ENCODE assay signal across 11 cellular contexts in genomic region chr20:59010321-59010994, GRCh38. TPM values are rescaled to one million over a fixed set of nuclear protein-coding genes. Genes with fewer than 3 reads are reported as not detected.
DNase-seq lines count a peak whose midpoint lies in the region; ATAC-seq and TF ChIP-seq lines count a peak whose summit lies in the region.
"Had no signal": no experiment of that assay in that cellular context is flagged by ENCODE, and none has a peak within 500 bp of the region (broad histone marks: within the 10 kb centered on the region; RNA-seq: fewer than 3 reads in every experiment).

No MANE protein-coding gene starts in this region.

- TF ChIP-seq EP300 in gastroesophageal sphincter (IDR thresholded peaks at IDR 0.05), result no peak

- H3K36me3 ChIP-seq in gastroesophageal sphincter (no peaks in the 10 kb centered on the region), skeletal muscle tissue (ENCODE audit: control insufficient read depth in 3 of 3, insufficient read depth in 3 of 3, low read length in 3 of 3) (no peaks in the 10 kb centered on the region)
- H3K36me3 ChIP-seq: pancreas had no signal

- H3K9ac ChIP-seq in skeletal muscle tissue (ENCODE audit: low read depth in 1 of 3, low read length in 3 of 3), result no peak overlapping the region

- H3K27ac ChIP-seq in RWPE1, result peak overlapping the region; percentile 86
- peak overlapping the region in 3 of 4 donors; percentile 26 to 35 (median 29) for H3K27ac ChIP-seq in gastroesophageal sphincter
- H3K27ac ChIP-seq in skeletal muscle tissue (ENCODE audit: low read depth, low read length), result peak overlapping the region; percentile 46

- DNase-seq in M059J (ENCODE audit: low read depth) (peak; percentile 97), RWPE1 (ENCODE audit: low spot score) (peak; percentile 80)
- DNase-seq: cerebellar nuclear complex, NCI-H345 had no signal

- H3K27me3 ChIP-seq in gastroesophageal sphincter (no peaks in the 10 kb centered on the region), skeletal muscle tissue (ENCODE audit: control insufficient read depth in 3 of 3, insufficient read depth in 3 of 3, low read length in 3 of 3) (no peaks in the 10 kb centered on the region)
- H3K27me3 ChIP-seq: pancreas had no signal

- POLR2A ChIA-PET in RWPE1 (lab: Yijun Ruan, JAX; ENCODE audit: low non-redundant PET), result interaction anchor here (2.8 kb wide), 1 partner anchor 21 kb away, joined by 20 read pairs; the partner anchor contains the start of gene ATP5F1E

- ATAC-seq in gastroesophageal sphincter (no peak), GM21717 (IDR thresholded peaks at IDR 0.05; ENCODE audit: unreplicated experiment) (no peak), GM18873 (IDR thresholded peaks at IDR 0.05; ENCODE audit: low FRiP score, unreplicated experiment) (no peak), GM19035 (IDR thresholded peaks at IDR 0.05; ENCODE audit: unreplicated experiment) (no peak), HG03432 (IDR thresholded peaks at IDR 0.05; ENCODE audit: unreplicated experiment) (no peak)
- ATAC-seq: pancreas had no signal

- H3K9me3 ChIP-seq in gastroesophageal sphincter (no peaks in the 10 kb centered on the region), skeletal muscle tissue (ENCODE audit: control insufficient read depth in 3 of 3, low read length in 3 of 3) (no peaks in the 10 kb centered on the region)
- H3K9me3 ChIP-seq: pancreas had no signal

- TF ChIP-seq CTCF in RWPE1 (conservative IDR thresholded peaks at IDR 0.05; ENCODE audit: low read depth) (no peak), gastroesophageal sphincter (IDR thresholded peaks at IDR 0.05) (no peak)

- H3K4me1 ChIP-seq in gastroesophageal sphincter (peaks cover 0 to 20% (median 13%) of the 10 kb centered on the region in 3 donors), skeletal muscle tissue (ENCODE audit: control insufficient read depth in 3 of 3, insufficient read depth in 3 of 3, low read length in 3 of 3) (peaks cover 18 to 27% (median 20%) of the 10 kb centered on the region in 3 donors)

- no peak for TF ChIP-seq POLR2A in gastroesophageal sphincter (IDR thresholded peaks at IDR 0.05)

- CTCF ChIA-PET in RWPE1 (lab: Yijun Ruan, JAX), result interaction anchor here (0.6 to 1.1 kb wide), 6 partner anchors 18 to 697 kb away, joined by 3 to 5 read pairs (median 3); partner anchors contain the start of gene ATP5F1E

- no peak overlapping the region for H3K4me3 ChIP-seq in gastroesophageal sphincter
- H3K4me3 ChIP-seq in skeletal muscle tissue (ENCODE audit: low read length in 3 of 3), result no peak overlapping the region
- H3K4me3 ChIP-seq: pancreas had no signal

- 58 to 79% methylated on average over 4 of the region's 8 CpGs for WGBS in gastroesophageal sphincter (ENCODE audit: low coverage in 1 of 2), 2 donors

RNA-seq across cellular contexts. Expression of gene CTSZ, which starts 3.4 kb away (rescaled TPM):
- total RNA-seq in M059J (2014; rRNA removed; shearing (Covaris generic)), result 12.4 and 14.9 TPM in 2 replicates
- total RNA-seq in gastroesophageal sphincter, result 100 to 1,000 TPM; 167 to 222 (median 176) TPM
- total RNA-seq in skeletal muscle tissue, result 59.5 TPM

RNA-seq across cellular contexts. Expression of gene TUBB1, which starts 8.8 kb away (rescaled TPM):
- total RNA-seq in M059J (2014; rRNA removed; shearing (Covaris generic)), result 0.17 TPM in 1 of 2 replicates, not detected in the other
- total RNA-seq in gastroesophageal sphincter, result under 1 TPM in 1 of 4 donors, not detected in 3; 0.15 TPM
- total RNA-seq in skeletal muscle tissue, result 1.0 TPM

RNA-seq across cellular contexts. Expression of gene ATP5F1E, which starts 21.7 kb away (rescaled TPM):
- total RNA-seq in M059J (2014; rRNA removed; shearing (Covaris generic)), result 71.7 and 100 TPM in 2 replicates
- total RNA-seq in gastroesophageal sphincter (10 to 100 TPM; 23.1 to 40.6 (median 35.4) TPM), skeletal muscle tissue (28.2 TPM)

RNA-seq across cellular contexts. Expression of gene NELFCD, which starts 29.4 kb away (rescaled TPM):
- 64.8 and 85.1 TPM in 2 replicates for total RNA-seq in M059J (2014; rRNA removed; shearing (Covaris generic))
- total RNA-seq in gastroesophageal sphincter (10 to 100 TPM; 26.5 to 48.6 (median 36.1) TPM), skeletal muscle tissue (41.2 TPM)

RNA-seq across cellular contexts. Expression of gene PRELID3B, which starts 32.1 kb away (rescaled TPM):
- total RNA-seq in M059J (2014; rRNA removed; shearing (Covaris generic)), result 112 and 114 TPM in 2 replicates
- total RNA-seq in gastroesophageal sphincter (10 to 100 TPM; 35.1 to 60.8 (median 40.0) TPM), skeletal muscle tissue (38.6 TPM)

Comparison
In these comparisons a context has a peak if more than half of its experiments do, and no peak if none do; other contexts are left out.
1. H3K27ac ChIP-seq: peak in every context shown above with its lines; median percentile 86 in RWPE1; 46 in skeletal muscle tissue; 29 in gastroesophageal sphincter.